In genomic region chr15:79923515-79924169, GRCh38 we compare ENCODE assay signal across 8 cellular contexts. TPM values are rescaled to one million over a fixed set of nuclear protein-coding genes. Genes with fewer than 3 reads are reported as not detected.
DNase-seq lines count a peak whose midpoint lies in the region; FAIRE-seq and TF ChIP-seq lines count a peak whose summit lies in the region.

No MANE protein-coding gene starts in this region.

- H3K79me1 ChIP-seq in neuronal stem cell (ENCODE audit: low read depth, low read length): peaks cover 4% of the 10 kb centered on the region

- no CpG with 5 or more reads among the region's 68 CpGs for WGBS in neuronal stem cell (ENCODE audit: extremely low coverage in 2 of 2, insufficient read length in 2 of 2, insufficient replicate concordance in 1 of 2), 2 donors

- H3K9ac ChIP-seq in neuronal stem cell (ENCODE audit: low read depth, low read length, poor library complexity) (peak overlapping the region; percentile 97), subcutaneous abdominal adipose tissue (ENCODE audit: low read length in 5 of 5) (peak overlapping the region; percentile 56 to 90 (median 81))

- H3K36me3 Mint-ChIP-seq in activated naive CD4-positive, alpha-beta T cell treated with anti-CD3 and anti-CD28 coated beads for 36 hours (ENCODE audit: low read depth): peaks cover 39% of the 10 kb centered on the region

- peak overlapping the region; percentile 96 for H2BK120ac ChIP-seq in neuronal stem cell (ENCODE audit: low read depth, low read length)

- peak overlapping the region; percentile 68 for H3K4ac ChIP-seq in neuronal stem cell (ENCODE audit: low read length)

- peak overlapping the region; percentile 93 for H3K18ac ChIP-seq in neuronal stem cell (ENCODE audit: low read length)

- peak overlapping the region; percentile 95 for H2AFZ ChIP-seq in neuronal stem cell (ENCODE audit: low read length)

- H3K27ac ChIP-seq in SJSA1 (peak overlapping the region; percentile 76), neuronal stem cell (replicated peaks; ENCODE audit: low read length) (peak overlapping the region; percentile 92), subcutaneous abdominal adipose tissue (ENCODE audit: low read depth, low read length) (peak overlapping the region; percentile 85)

- no peak for FAIRE-seq in frontal cortex (lab: Jason Lieb, UNC)

- H3K27me3 Mint-ChIP-seq in activated naive CD4-positive, alpha-beta T cell treated with anti-CD3 and anti-CD28 coated beads for 36 hours (ENCODE audit: low read depth): no peaks in the 10 kb centered on the region

- H3K9me3 Mint-ChIP-seq in activated naive CD4-positive, alpha-beta T cell treated with anti-CD3 and anti-CD28 coated beads for 36 hours: peaks cover 27% of the 10 kb centered on the region

- H3K4me3 Mint-ChIP-seq in activated naive CD4-positive, alpha-beta T cell treated with anti-CD3 and anti-CD28 coated beads for 36 hours: peak overlapping the region; percentile 86

- H3K9me3 ChIP-seq in SJSA1 (replicated peaks) (peaks cover 25% of the 10 kb centered on the region), neuronal stem cell (replicated peaks in 1 of 2; ENCODE audit: control insufficient read depth in 2 of 2, insufficient read depth in 1 of 2, low read depth in 1 of 2, low read length in 2 of 2) (peaks cover 16 to 44% of the 10 kb centered on the region in 2 donors), subcutaneous abdominal adipose tissue (ENCODE audit: control insufficient read depth in 5 of 5, low read length in 5 of 5) (peaks cover 0 to 33% (median 25%) of the 10 kb centered on the region in 5 donors)

- no peak overlapping the region for H4K8ac ChIP-seq in neuronal stem cell (ENCODE audit: low read depth, low read length)

- H4K91ac ChIP-seq in neuronal stem cell (ENCODE audit: low read depth, low read length, poor library complexity): no peak overlapping the region

- H3K4me3 ChIP-seq in HFF-Myc (replicated peaks; ENCODE audit: low read depth, low read length) (peak overlapping the region; percentile 90), SJSA1 (peak overlapping the region; percentile 83), neuronal stem cell (ENCODE audit: low read length in 2 of 2) (peak overlapping the region; percentile 61 to 100), subcutaneous abdominal adipose tissue (ENCODE audit: low read depth in 1 of 5, low read length in 5 of 5) (peak overlapping the region; percentile 68 to 89 (median 84))

- peak overlapping the region; percentile 56 for H3K4me2 ChIP-seq in neuronal stem cell (ENCODE audit: insufficient read depth, low read length, poor library complexity, severe bottlenecking)

- H3K27ac Mint-ChIP-seq in activated naive CD4-positive, alpha-beta T cell treated with anti-CD3 and anti-CD28 coated beads for 36 hours: peak overlapping the region; percentile 95

- peak overlapping the region; percentile 93 for H2BK5ac ChIP-seq in neuronal stem cell (ENCODE audit: low read length)

- intact Hi-C loops in activated naive CD4-positive, alpha-beta T cell treated with anti-CD3 and anti-CD28 coated beads for 36 hours (cut with micrococcal nuclease): loop anchor here (1.0 to 2.0 kb wide), 8 partner anchors 21 to 229 kb away; partner anchors contain the start of genes FAH, MTHFS and ZFAND6

- peak overlapping the region; percentile 97 for H2AK5ac ChIP-seq in neuronal stem cell (ENCODE audit: low read depth, low read length)

- H3K27me3 ChIP-seq in SJSA1 (replicated peaks) (no peaks in the 10 kb centered on the region), neuronal stem cell (ENCODE audit: control insufficient read depth in 3 of 3, insufficient read depth in 3 of 3, low read depth in 1 of 3, low read length in 3 of 3) (no peaks in the 10 kb centered on the region), subcutaneous abdominal adipose tissue (ENCODE audit: control insufficient read depth in 5 of 5, insufficient read depth in 4 of 5, low read length in 5 of 5) (no peaks in the 10 kb centered on the region)

- H3K23ac ChIP-seq in neuronal stem cell (ENCODE audit: low read depth, low read length, poor library complexity): peak overlapping the region; percentile 100

- peak overlapping the region; percentile 83 for H2BK15ac ChIP-seq in neuronal stem cell (ENCODE audit: low read length)

- peak overlapping the region; percentile 89 for H3K14ac ChIP-seq in neuronal stem cell (ENCODE audit: low read length)

- H3K4me1 Mint-ChIP-seq in activated naive CD4-positive, alpha-beta T cell treated with anti-CD3 and anti-CD28 coated beads for 36 hours (ENCODE audit: low read depth): peaks cover 25% of the 10 kb centered on the region

- TF ChIP-seq CTCF in HFF-Myc (IDR thresholded peaks at IDR 0.05; ENCODE audit: low read depth, low read length, missing control alignments): no peak

- H3K4me1 ChIP-seq in SJSA1 (replicated peaks) (peaks cover 7% of the 10 kb centered on the region), neuronal stem cell (ENCODE audit: control insufficient read depth in 2 of 2, insufficient read depth in 1 of 2, low read depth in 1 of 2, low read length in 2 of 2) (no peaks in the 10 kb centered on the region), subcutaneous abdominal adipose tissue (ENCODE audit: control insufficient read depth in 5 of 5, insufficient read depth in 5 of 5, low read length in 5 of 5) (peaks cover 0 to 16% (median 13%) of the 10 kb centered on the region in 5 donors)

- DNase-seq in GM04503 (ENCODE audit: low read depth) (peak; percentile 61), HFF-Myc (ENCODE audit: extremely low read depth, low read depth) (peak; percentile 84), MV-4-11 (lab: John Stamatoyannopoulos, UW) (peak; percentile 96), SJSA1 (ENCODE audit: low read depth in 1 of 2, low spot score in 2 of 2) (peak; percentile 95 to 97), frontal cortex (ENCODE audit: low spot score in 2 of 2) (peak; percentile 87 to 91), neuronal stem cell (ENCODE audit: low spot score) (peak; percentile 96)
- peak; percentile 99 for DNase-seq in activated naive CD4-positive, alpha-beta T cell treated with anti-CD3 and anti-CD28 coated beads for 36 hours

- peaks cover 40% of the 10 kb centered on the region for H3K36me3 ChIP-seq in SJSA1
- peaks cover 9 to 31% of the 10 kb centered on the region in 2 donors for H3K36me3 ChIP-seq in neuronal stem cell (replicated peaks in 1 of 2; ENCODE audit: control insufficient read depth in 2 of 2, insufficient read depth in 2 of 2, low read length in 2 of 2)
- peaks cover 0 to 6% (median 2%) of the 10 kb centered on the region in 5 donors for H3K36me3 ChIP-seq in subcutaneous abdominal adipose tissue (ENCODE audit: control insufficient read depth in 5 of 5, insufficient read depth in 5 of 5, low read length in 5 of 5)

- CTCF ChIA-PET in activated naive CD4-positive, alpha-beta T cell treated with anti-CD3 and anti-CD28 coated beads for 36 hours (lab: Charles Lee): interaction anchor here (0.9 to 3.0 kb wide), 3 partner anchors 28 to 70 kb away, joined by 3 to 8 read pairs (median 7); partner anchors contain the start of genes BCL2A1 and MTHFS

- H2BK12ac ChIP-seq in neuronal stem cell (ENCODE audit: low read length): peak overlapping the region; percentile 82

RNA-seq across cellular contexts. Expression of gene MTHFS, which starts 26.8 kb away (rescaled TPM):
- total RNA-seq in SJSA1 (2014; rRNA removed; shearing (Covaris generic)): 13.7 and 34.7 TPM in 2 replicates
- 10 to 100 TPM; 44.8 to 47.0 TPM for total RNA-seq in activated naive CD4-positive, alpha-beta T cell treated with anti-CD3 and anti-CD28 coated beads for 36 hours
- total RNA-seq in frontal cortex: 6.1 TPM
- polyA plus RNA-seq in neuronal stem cell (2013, experiment 1 of 2): 13.0 TPM
- polyA plus RNA-seq in neuronal stem cell (2013, experiment 2 of 2): 13.3 TPM

RNA-seq across cellular contexts. Expression of gene BCL2A1, which starts 47.4 kb away (rescaled TPM):
- 0.34 TPM in 1 of 2 replicates, not detected in the other for total RNA-seq in SJSA1 (2014; rRNA removed; shearing (Covaris generic))
- total RNA-seq in activated naive CD4-positive, alpha-beta T cell treated with anti-CD3 and anti-CD28 coated beads for 36 hours: 10 to 100 TPM; 79.1 to 88.7 TPM
- 0.82 TPM for total RNA-seq in frontal cortex
- 0.06 TPM for polyA plus RNA-seq in neuronal stem cell (2013, experiment 1 of 2)
- polyA plus RNA-seq in neuronal stem cell (2013, experiment 2 of 2): 0.08 TPM

Comparison
In these comparisons a context has a peak if more than half of its experiments do, and no peak if none do; other contexts are left out.
1. Peak in every context shown above with its lines: DNase-seq, H3K4me3 ChIP-seq and H3K27ac ChIP-seq.
2. RNA of gene BCL2A1, which starts 47.4 kb away (total RNA-seq): 79.1 to 88.7 TPM in activated naive CD4-positive, alpha-beta T cell treated with anti-CD3 and anti-CD28 coated beads for 36 hours; 0.82 TPM in frontal cortex (single experiment) and 0.34 TPM in SJSA1; every median in the first group is over 10 times any median in the second.